In the genomic region with DNA sequence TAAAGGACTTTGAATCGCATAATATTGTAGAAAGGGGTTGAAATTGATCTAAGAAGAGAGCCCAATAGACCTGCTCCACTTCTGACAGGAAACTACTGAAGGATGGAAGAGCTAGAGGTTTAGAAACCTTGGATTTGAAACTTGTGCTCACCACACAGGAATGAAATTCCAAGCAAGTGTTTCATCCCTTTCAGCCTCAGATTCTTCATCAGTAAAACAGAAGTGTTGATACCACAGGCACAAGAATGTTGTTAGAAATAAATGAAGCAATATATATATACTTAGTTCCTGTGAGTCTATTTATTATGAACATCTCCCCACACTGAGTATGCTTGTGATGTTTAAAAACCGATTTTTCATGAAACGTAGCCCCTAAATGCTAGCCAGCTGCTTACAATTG, we compare ENCODE assay signal across 1 cellular context.
TF ChIP-seq lines count a peak whose summit lies in the region.

No MANE protein-coding gene starts in this region.

TF ChIP-seq in IMR-90, 13 proteins besides CTCF, POLR2A, EP300 and RAD21:
- TF ChIP-seq CEBPB (IDR thresholded peaks at IDR 0.05; ENCODE audit: low read depth, low read length) (peak; percentile 65), CHD1 (IDR thresholded peaks at IDR 0.05; ENCODE audit: low read depth, low read length) (no peak)
